Comparison of ENCODE assay signal across 15 cellular contexts in the genomic region with DNA sequence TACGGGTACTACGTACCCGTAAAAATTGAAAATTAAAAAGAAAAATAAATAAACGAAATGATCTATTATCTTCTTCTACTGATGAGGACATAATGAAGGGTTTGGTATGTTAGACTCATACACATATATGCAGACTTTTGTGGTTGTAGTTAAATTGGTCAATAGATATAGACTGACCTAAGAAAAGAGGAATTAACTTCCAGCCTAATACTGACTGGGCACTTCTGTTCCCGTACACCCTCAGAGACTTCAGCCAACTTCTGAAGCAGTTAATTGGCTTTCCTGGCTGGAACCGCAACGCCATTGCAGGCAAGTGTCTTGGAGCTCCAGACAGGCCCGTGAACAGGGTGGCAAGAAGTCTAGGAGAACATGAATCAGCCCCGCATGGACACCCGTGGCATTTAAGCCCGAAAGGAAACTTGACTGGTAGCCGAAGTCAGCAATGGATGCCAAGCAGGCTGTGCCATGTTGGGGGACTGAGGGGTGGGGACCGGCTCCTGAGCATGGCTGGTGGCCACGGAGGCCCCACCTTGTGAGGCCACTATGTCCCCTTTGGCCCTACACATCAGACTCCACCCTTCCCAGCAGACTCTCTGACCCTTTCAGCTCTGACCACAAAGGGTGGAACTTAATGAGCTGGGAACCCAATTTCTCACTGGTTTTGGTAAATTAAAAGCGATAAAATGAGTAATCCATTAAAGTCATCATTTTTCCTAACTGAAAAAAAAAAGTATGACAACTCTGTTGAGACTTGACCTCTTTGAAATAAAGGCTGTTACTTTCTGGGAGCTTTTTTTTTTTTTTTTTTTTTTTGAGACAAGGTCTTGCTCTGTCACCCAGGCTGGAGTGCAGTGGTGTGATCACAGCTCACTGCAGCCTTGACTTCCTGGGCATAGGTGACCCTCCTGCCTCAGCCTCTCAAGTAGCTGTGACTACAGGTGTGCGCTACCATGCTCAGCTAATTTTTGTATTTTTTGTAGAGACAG. TPM values are rescaled to one million over a fixed set of nuclear protein-coding genes. Genes with fewer than 3 reads are reported as not detected.
DNase-seq lines count a peak whose midpoint lies in the region; ATAC-seq and TF ChIP-seq lines count a peak whose summit lies in the region.
"Had no signal": no experiment of that assay in that cellular context is flagged by ENCODE, and none has a peak within 500 bp of the region (broad histone marks: within the 10 kb centered on the region; RNA-seq: fewer than 3 reads in every experiment).

No MANE protein-coding gene starts in this region.

- no peaks in the 10 kb centered on the region for H3K36me3 ChIP-seq in neural progenitor cell
- H3K36me3 ChIP-seq: thyroid gland had no signal

- no peaks in the 10 kb centered on the region for H3K27me3 Mint-ChIP-seq in effector memory CD8-positive, alpha-beta T cell
- peaks cover 7% of the 10 kb centered on the region for H3K27me3 Mint-ChIP-seq in neural progenitor cell (ENCODE audit: insufficient read depth, low read depth)

- no peak overlapping the region for H3K27ac ChIP-seq in neural progenitor cell
- H3K27ac ChIP-seq: epithelial cell of prostate had no signal

- TF ChIP-seq CTCF in neural progenitor cell (IDR thresholded peaks at IDR 0.05), result no peak

- H3K9me3 Mint-ChIP-seq in effector memory CD8-positive, alpha-beta T cell, result no peaks in the 10 kb centered on the region
- no peaks in the 10 kb centered on the region for H3K9me3 Mint-ChIP-seq in neural progenitor cell

- ATAC-seq in effector memory CD8-positive, alpha-beta T cell (replicated peaks), result no peak
- peak; percentile 66 for ATAC-seq in stimulated activated naive CD8-positive, alpha-beta T cell treated with anti-CD3 and anti-CD28 coated beads, Interleukin-15, Interleukin-2, amounts not matched to agents 100 U/mL and 50 U/mL, for 24 hours
- no peak for ATAC-seq in HG02884 (IDR thresholded peaks at IDR 0.05; ENCODE audit: unreplicated experiment)

- H3K27ac Mint-ChIP-seq in effector memory CD8-positive, alpha-beta T cell, result peak overlapping the region; percentile 73 to 94
- H3K27ac Mint-ChIP-seq in neural progenitor cell, result no peak overlapping the region
- H3K27ac Mint-ChIP-seq: progenitor cell of endocrine pancreas had no signal

- H3K9ac ChIP-seq in neural progenitor cell, result no peak overlapping the region

- no peaks in the 10 kb centered on the region for H3K79me2 ChIP-seq in neural progenitor cell (ENCODE audit: low read depth)

- H3K4me3 ChIP-seq in neural progenitor cell, result no peak overlapping the region
- H3K4me3 ChIP-seq: thyroid gland had no signal

- H3F3A ChIP-seq in neural progenitor cell (ENCODE audit: low read depth), result no peaks in the 10 kb centered on the region

- no peak overlapping the region for H2AFZ ChIP-seq in neural progenitor cell (replicated peaks)

- no peak overlapping the region for H3K4me2 ChIP-seq in neural progenitor cell

- H3K9me3 ChIP-seq in neural progenitor cell (ENCODE audit: low read depth), result no peaks in the 10 kb centered on the region
- H3K9me3 ChIP-seq: thyroid gland had no signal

- H3K4me3 Mint-ChIP-seq in effector memory CD8-positive, alpha-beta T cell, result no peak overlapping the region
- no peak overlapping the region for H3K4me3 Mint-ChIP-seq in neural progenitor cell

- no peaks in the 10 kb centered on the region for H3K27me3 ChIP-seq in neural progenitor cell
- H3K27me3 ChIP-seq: thyroid gland had no signal

- peaks cover 6% of the 10 kb centered on the region for H3K4me1 ChIP-seq in neural progenitor cell
- H3K4me1 ChIP-seq: thyroid gland had no signal

- no peaks in the 10 kb centered on the region for H4K20me1 ChIP-seq in neural progenitor cell (ENCODE audit: low read depth)

- DNase-seq in SKM-1 (lab: John Stamatoyannopoulos, UW; ENCODE audit: unreplicated experiment) (peak; percentile 10), SKM-1 treated with dmso at 0.1 percent for 144 hours (lab: John Stamatoyannopoulos, UW; ENCODE audit: unreplicated experiment) (no peak), MV-4-11 (lab: John Stamatoyannopoulos, UW) (peak; percentile 58), neural progenitor cell (ENCODE audit: low spot score) (no peak), NCI-H2171 treated with DMSO at 0.1 percent for 48 hours (lab: John Stamatoyannopoulos, UW) (no peak)
- no peak for DNase-seq in effector memory CD8-positive, alpha-beta T cell
- DNase-seq in stimulated activated naive CD8-positive, alpha-beta T cell treated with anti-CD3 and anti-CD28 coated beads, Interleukin-15, Interleukin-2, amounts not matched to agents 100 U/mL and 50 U/mL, for 24 hours, result peak; percentile 44
- DNase-seq: COR-L47, GF-D8, kidney glomerular epithelial cell, NCI-H2171, thyroid gland had no signal

- H3K4me1 Mint-ChIP-seq in effector memory CD8-positive, alpha-beta T cell (ENCODE audit: low read depth in 2 of 2), result peaks cover 65 to 70% of the 10 kb centered on the region in 2 donors
- H3K4me1 Mint-ChIP-seq in neural progenitor cell, result peaks cover 12% of the 10 kb centered on the region

- peaks cover 32% of the 10 kb centered on the region for H3K36me3 Mint-ChIP-seq in effector memory CD8-positive, alpha-beta T cell (ENCODE audit: insufficient read depth)
- H3K36me3 Mint-ChIP-seq in neural progenitor cell, result no peaks in the 10 kb centered on the region

RNA-seq across cellular contexts. Expression of a gene that starts 54.2 kb away (rescaled TPM):
- 0.09 and 0.19 TPM in 2 replicates for total RNA-seq in neural progenitor cell (ENCODE audit: low replicate concordance)

Comparison
In these comparisons a context has a peak if more than half of its experiments do, and no peak if none do; other contexts are left out.
1. DNase-seq: peak in SKM-1 (single experiment), MV-4-11 (single experiment) and stimulated activated naive CD8-positive, alpha-beta T cell treated with anti-CD3 and anti-CD28 coated beads, Interleukin-15, Interleukin-2, amounts not matched to agents 100 U/mL and 50 U/mL, for 24 hours (single experiment); none in SKM-1 treated with dmso at 0.1 percent for 144 hours (single experiment), effector memory CD8-positive, alpha-beta T cell (0 of 3), neural progenitor cell (single experiment) and NCI-H2171 treated with DMSO at 0.1 percent for 48 hours (single experiment).